ENCODE assay signal across 8 cellular contexts in genomic region chr7:12518920-12519681, GRCh38. TPM values are rescaled to one million over a fixed set of nuclear protein-coding genes. Genes with fewer than 3 reads are reported as not detected.
DNase-seq lines count a peak whose midpoint lies in the region; FAIRE-seq and TF ChIP-seq lines count a peak whose summit lies in the region.

No MANE protein-coding gene starts in this region.

- H3K4me1 ChIP-seq in Loucy (ENCODE audit: insufficient read depth, low read length, poor library complexity, severe bottlenecking), result no peaks in the 10 kb centered on the region
- H3K4me1 ChIP-seq in H1 (replicated peaks in 1 of 4; ENCODE audit: control insufficient read depth in 3 of 4, insufficient read depth in 4 of 4, low read length in 3 of 4), result peaks cover 0 to 3% (median 0%) of the 10 kb centered on the region in 4 experiments; a peak in 1 of 7 replicates
- H3K4me1 ChIP-seq in esophagus muscularis mucosa, result no peaks in the 10 kb centered on the region

- H3K79me2 ChIP-seq in Loucy (ENCODE audit: insufficient read depth, low read length) (no peaks in the 10 kb centered on the region), H1 (ENCODE audit: control insufficient read depth in 1 of 2, insufficient read depth in 2 of 2, low read length in 2 of 2) (no peaks in the 10 kb centered on the region)

- no peak for TF ChIP-seq POLR2A in H1 (IDR thresholded peaks at IDR 0.05; ENCODE audit: control extremely low read depth in 1 of 2, low read depth in 2 of 2, low read length in 2 of 2)
- no peak for TF ChIP-seq POLR2A in esophagus muscularis mucosa (IDR thresholded peaks at IDR 0.05; ENCODE audit: low read depth)

- H3K9ac ChIP-seq in Loucy (ENCODE audit: low read depth, low read length, poor library complexity, severe bottlenecking), result no peak overlapping the region
- no peak overlapping the region for H3K9ac ChIP-seq in H1 (replicated peaks in 1 of 4; ENCODE audit: extremely low read depth in 1 of 4, low read depth in 3 of 4, low read length in 3 of 4)

- no peak overlapping the region for H2BK20ac ChIP-seq in H1 (ENCODE audit: low read length)

- H2AK5ac ChIP-seq in H1 (ENCODE audit: low read depth, low read length), result no peak overlapping the region

- no peak overlapping the region for H4K91ac ChIP-seq in H1 (replicated peaks; ENCODE audit: insufficient read length, low read length)

- H3K27ac ChIP-seq in H1 (ENCODE audit: low read depth, low read length), result no peak overlapping the region
- no peak overlapping the region for H3K27ac ChIP-seq in esophagus muscularis mucosa (replicated peaks in 1 of 4)

- no peak overlapping the region for H3K23ac ChIP-seq in H1 (ENCODE audit: insufficient read length)

- no peak overlapping the region for H2BK12ac ChIP-seq in H1 (ENCODE audit: low read depth, low read length)

- H3K18ac ChIP-seq in H1 (ENCODE audit: extremely low read depth, low read length), result no peak overlapping the region

- DNase-seq in activated CD4-positive, alpha-beta T cell treated with anti-CD3 and anti-CD28 coated beads for 48 hours, result peak; percentile 8
- no peak for DNase-seq in activated CD4-positive, alpha-beta T cell treated with anti-CD3 and anti-CD28 coated beads, Interleukin-2, amount 50 U/mL, for 1 hour
- DNase-seq in HEK293T (ENCODE audit: extremely low spot score) (peak; percentile 47), H1 (ENCODE audit: low read depth in 1 of 2, low spot score in 2 of 2) (peak in 1 of 2 experiments; percentile 75), esophagus muscularis mucosa (ENCODE audit: extremely low spot score) (no peak), AG08396 (ENCODE audit: low spot score) (no peak)
- no peak for DNase-seq in stimulated activated CD4-positive, alpha-beta T cell treated with anti-CD3 and anti-CD28 coated beads, Interleukin-4, amount 100 ng/mL, for 24 hours

- H2AFZ ChIP-seq in Loucy (ENCODE audit: low read length) (no peak overlapping the region), H1 (ENCODE audit: low read length) (peak overlapping the region; percentile 80)

- no peaks in the 10 kb centered on the region for H3K27me3 ChIP-seq in Loucy (ENCODE audit: insufficient read depth, low read length, poor library complexity, severe bottlenecking)
- no peaks in the 10 kb centered on the region for H3K27me3 ChIP-seq in H1 (replicated peaks in 1 of 4; ENCODE audit: control insufficient read depth in 3 of 4, extremely low read depth in 1 of 4, insufficient read depth in 3 of 4, low read length in 3 of 4)
- H3K27me3 ChIP-seq in esophagus muscularis mucosa, result no peaks in the 10 kb centered on the region

- H3K4me2 ChIP-seq in Loucy (ENCODE audit: low read depth, low read length, poor library complexity, severe bottlenecking) (no peak overlapping the region), H1 (ENCODE audit: insufficient read depth in 1 of 2, low read depth in 2 of 2, low read length in 2 of 2) (no peak overlapping the region)

- H3K79me1 ChIP-seq in H1 (ENCODE audit: low read depth, low read length), result no peaks in the 10 kb centered on the region

- POLR2A ChIA-PET in HEK293T (lab: Yijun Ruan, JAX) (no interaction called here), H1 (lab: Charles Lee; ENCODE audit: partially characterized antibody) (interaction anchor here (0.8 to 1.3 kb wide), 2 partner anchors 38 to 1470 kb away, joined by 3 read pairs; partner anchors contain the start of gene ETV1)

- H3K4me3 ChIP-seq in Loucy (ENCODE audit: low read length, poor library complexity, severe bottlenecking) (no peak overlapping the region), H1 (ENCODE audit: extremely low read depth in 1 of 4, insufficient read depth in 2 of 4, low read depth in 3 of 4, low read length in 4 of 4) (no peak overlapping the region), esophagus muscularis mucosa (no peak overlapping the region)

- H4K20me1 ChIP-seq in Loucy (ENCODE audit: insufficient read depth, low read length, poor library complexity, severe bottlenecking), result no peaks in the 10 kb centered on the region
- H4K20me1 ChIP-seq in H1 (replicated peaks in 1 of 2; ENCODE audit: control insufficient read depth in 1 of 2, insufficient read depth in 2 of 2, low read length in 2 of 2), result no peaks in the 10 kb centered on the region

- H3K9me3 ChIP-seq in Loucy (ENCODE audit: insufficient read depth, low read depth, low read length) (no peaks in the 10 kb centered on the region), H1 (ENCODE audit: insufficient read depth in 2 of 2, low read depth in 1 of 2, low read length in 1 of 2) (no peaks in the 10 kb centered on the region; a peak in 1 of 4 replicates), esophagus muscularis mucosa (peaks cover 0 to 17% (median 2%) of the 10 kb centered on the region in 4 donors)

- H2BK15ac ChIP-seq in H1 (ENCODE audit: low read length), result no peak overlapping the region

- H2BK5ac ChIP-seq in H1 (ENCODE audit: low read depth, low read length), result no peak overlapping the region

- no peak overlapping the region for H3K14ac ChIP-seq in H1 (ENCODE audit: insufficient read length)

- H3K36me3 ChIP-seq in Loucy (ENCODE audit: insufficient read depth, low read length) (no peaks in the 10 kb centered on the region), H1 (ENCODE audit: control insufficient read depth in 2 of 4, insufficient read depth in 4 of 4, low read length in 3 of 4) (no peaks in the 10 kb centered on the region), esophagus muscularis mucosa (no peaks in the 10 kb centered on the region)

- no peaks in the 10 kb centered on the region for H3F3A ChIP-seq in Loucy (ENCODE audit: low read depth)

- no peak overlapping the region for H3K4ac ChIP-seq in H1 (replicated peaks; ENCODE audit: insufficient read length, low read depth, low read length)

- WGBS in H1 (ENCODE audit: extremely low coverage in 1 of 2, insufficient coverage in 1 of 2, insufficient read length in 1 of 2, insufficient replicate concordance in 2 of 2, low coverage in 1 of 2, low lambda C conversion rate in 2 of 2, missing lambda C conversion rate in 1 of 2), 2 experiments, result 82% methylated on average over 2 of the region's 2 CpGs; no CpG with 5 or more reads in 1 of the 2 experiments
- 100% methylated on average over 1 of the region's 2 CpGs for WGBS in esophagus muscularis mucosa

- no peak overlapping the region for H4K5ac ChIP-seq in H1 (ENCODE audit: insufficient read length, low read depth, low read length)

- intact Hi-C loops in esophagus muscularis mucosa (cut with DNase I), result no loop called here

- TF ChIP-seq CTCF in Loucy (conservative IDR thresholded peaks at IDR 0.05; ENCODE audit: low read length) (peak; percentile 59), H1 (IDR thresholded peaks at IDR 0.05; ENCODE audit: control extremely low read depth in 1 of 3, insufficient read depth in 1 of 3, low read depth in 1 of 3, low read length in 3 of 3) (peak; percentile 74 to 95 (median 82)), esophagus muscularis mucosa (IDR thresholded peaks at IDR 0.05) (no peak)

- H3K56ac ChIP-seq in H1 (replicated peaks; ENCODE audit: insufficient read length, low read depth, low read length), result no peak overlapping the region

- H2BK120ac ChIP-seq in H1 (replicated peaks; ENCODE audit: low read depth, low read length), result no peak overlapping the region

- FAIRE-seq in H1 (lab: Jason Lieb, UNC), result peak; percentile 86

- TF ChIP-seq EP300 in H1 (IDR thresholded peaks at IDR 0.05; ENCODE audit: borderline replicate concordance in 1 of 2, low read depth in 2 of 2, low read length in 2 of 2), result no peak
- no peak for TF ChIP-seq EP300 in esophagus muscularis mucosa (IDR thresholded peaks at IDR 0.05)

- no peaks in the 10 kb centered on the region for H3K9me2 ChIP-seq in Loucy (replicated peaks; ENCODE audit: low read depth, low read length)

- no peaks in the 10 kb centered on the region; the same call in 1 of the 2 replicates for H3K23me2 ChIP-seq in H1 (ENCODE audit: low read depth, low read length)

- TF ChIP-seq RAD21 in H1 (IDR thresholded peaks at IDR 0.05 in 1 of 2, conservative IDR thresholded peaks at IDR 0.05 in 1 of 2; ENCODE audit: low read depth in 2 of 2, low read length in 2 of 2), result peak; percentile 53 to 61

- CTCF ChIA-PET in HEK293T (lab: Yijun Ruan, JAX) (interaction anchor here (0.6 to 1.6 kb wide), 9 partner anchors 9 to 1787 kb away, joined by 3 to 6 read pairs (median 3); no protein-coding TSS in a partner anchor), H1 (lab: Charles Lee; ENCODE audit: partially characterized antibody) (interaction anchor here (0.5 to 3.5 kb wide), 79 partner anchors 9 to 746 kb away, joined by 3 to 41 read pairs (median 4); partner anchors contain the start of genes ARL4A and SCIN)

- no peak overlapping the region for H4K8ac ChIP-seq in H1 (ENCODE audit: extremely low read depth, insufficient read depth, low read length)

TF ChIP-seq in HEK293T, 16 proteins besides CTCF, POLR2A, EP300 and RAD21 (continues in another document):
- no peak for TF ChIP-seq FOXK2 (IDR thresholded peaks at IDR 0.05)
- no peak for TF ChIP-seq SUZ12 (IDR thresholded peaks at IDR 0.05)
- no peak for TF ChIP-seq SP1 (IDR thresholded peaks at IDR 0.05)
- TF ChIP-seq BHLHE40 (IDR thresholded peaks at IDR 0.05; ENCODE audit: borderline replicate concordance), result no peak
- TF ChIP-seq L3MBTL2 (conservative IDR thresholded peaks at IDR 0.05), result no peak
- no peak for TF ChIP-seq HDGF (IDR thresholded peaks at IDR 0.05; ENCODE audit: borderline replicate concordance)
- no peak for TF ChIP-seq NFRKB (IDR thresholded peaks at IDR 0.05)
- no peak for TF ChIP-seq ELF4 (IDR thresholded peaks at IDR 0.05)
- no peak for TF ChIP-seq ZNF384 (IDR thresholded peaks at IDR 0.05)
- TF ChIP-seq FOXA1 (IDR thresholded peaks at IDR 0.05), result no peak

TF ChIP-seq in H1, 55 proteins besides CTCF, POLR2A, EP300 and RAD21:
- peak; percentile 13; the same call in 1 of the 2 replicates for TF ChIP-seq CREB1 (IDR thresholded peaks at IDR 0.05)
- TF ChIP-seq RXRA (IDR thresholded peaks at IDR 0.05; ENCODE audit: insufficient read depth, low read depth, low read length), result no peak
- no peak for TF ChIP-seq CBX5 (IDR thresholded peaks at IDR 0.05; ENCODE audit: low read depth, low read length)
- no peak for TF ChIP-seq TEAD4 (IDR thresholded peaks at IDR 0.05; ENCODE audit: low read depth, low read length)

RNA-seq across cellular contexts. Expression of gene SCIN, which starts 51.4 kb away (rescaled TPM):
- 1.9 and 2.3 TPM in 2 replicates for total RNA-seq in H1 (2021; fragmentation: NEBNext Ultra II Directional; extraction: Animal tissue kit (Norgen Biotek cat#: 25700))
- 0.47 and 0.49 TPM in 2 replicates for polyA plus RNA-seq in H1 (2011; rRNA removed)
- polyA plus RNA-seq in H1 (2011; cell fraction: cytosol; rRNA removed), result 1.1 TPM
- 0.87 TPM for polyA plus RNA-seq in H1 (2011; cell fraction: nucleus; rRNA removed)
- 0.91 to 1.5 TPM (median 1.3 TPM) in 4 replicates for polyA plus RNA-seq in H1 (2012, experiment 1 of 2)
- 0.14 TPM for polyA plus RNA-seq in H1 (2012, experiment 2 of 2)
- 0.97 TPM for polyA plus RNA-seq in H1 (2013, experiment 1 of 2)
- 0.68 TPM for polyA plus RNA-seq in H1 (2013, experiment 2 of 2)
- 1.6 and 2.1 TPM in 2 replicates for polyA minus RNA-seq in H1 (2011; rRNA and poly(A)+ RNA removed)
- polyA minus RNA-seq in H1 (2011; cell fraction: cytosol; rRNA and poly(A)+ RNA removed), result 1.8 TPM
- 2.1 TPM for polyA minus RNA-seq in H1 (2011; cell fraction: nucleus; rRNA and poly(A)+ RNA removed)
- total RNA-seq in esophagus muscularis mucosa, result 1 to 10 TPM in 1 of 4 donors, under 1 TPM in 3; 0.32 to 1.0 (median 0.66) TPM

Comparison
In these comparisons a context has a peak if more than half of its experiments do, and no peak if none do; other contexts are left out.
1. DNase-seq: peak in activated CD4-positive, alpha-beta T cell treated with anti-CD3 and anti-CD28 coated beads for 48 hours (single experiment) and HEK293T (single experiment); none in activated CD4-positive, alpha-beta T cell treated with anti-CD3 and anti-CD28 coated beads, Interleukin-2, amount 50 U/mL, for 1 hour (single experiment), esophagus muscularis mucosa (single experiment), AG08396 (single experiment) and stimulated activated CD4-positive, alpha-beta T cell treated with anti-CD3 and anti-CD28 coated beads, Interleukin-4, amount 100 ng/mL, for 24 hours (single experiment).
2. CTCF ChIP-seq: peak in Loucy (single experiment) and H1 (3 of 3); none in esophagus muscularis mucosa (0 of 3).